ENCODE assay signal across 9 cellular contexts in the genomic region with DNA sequence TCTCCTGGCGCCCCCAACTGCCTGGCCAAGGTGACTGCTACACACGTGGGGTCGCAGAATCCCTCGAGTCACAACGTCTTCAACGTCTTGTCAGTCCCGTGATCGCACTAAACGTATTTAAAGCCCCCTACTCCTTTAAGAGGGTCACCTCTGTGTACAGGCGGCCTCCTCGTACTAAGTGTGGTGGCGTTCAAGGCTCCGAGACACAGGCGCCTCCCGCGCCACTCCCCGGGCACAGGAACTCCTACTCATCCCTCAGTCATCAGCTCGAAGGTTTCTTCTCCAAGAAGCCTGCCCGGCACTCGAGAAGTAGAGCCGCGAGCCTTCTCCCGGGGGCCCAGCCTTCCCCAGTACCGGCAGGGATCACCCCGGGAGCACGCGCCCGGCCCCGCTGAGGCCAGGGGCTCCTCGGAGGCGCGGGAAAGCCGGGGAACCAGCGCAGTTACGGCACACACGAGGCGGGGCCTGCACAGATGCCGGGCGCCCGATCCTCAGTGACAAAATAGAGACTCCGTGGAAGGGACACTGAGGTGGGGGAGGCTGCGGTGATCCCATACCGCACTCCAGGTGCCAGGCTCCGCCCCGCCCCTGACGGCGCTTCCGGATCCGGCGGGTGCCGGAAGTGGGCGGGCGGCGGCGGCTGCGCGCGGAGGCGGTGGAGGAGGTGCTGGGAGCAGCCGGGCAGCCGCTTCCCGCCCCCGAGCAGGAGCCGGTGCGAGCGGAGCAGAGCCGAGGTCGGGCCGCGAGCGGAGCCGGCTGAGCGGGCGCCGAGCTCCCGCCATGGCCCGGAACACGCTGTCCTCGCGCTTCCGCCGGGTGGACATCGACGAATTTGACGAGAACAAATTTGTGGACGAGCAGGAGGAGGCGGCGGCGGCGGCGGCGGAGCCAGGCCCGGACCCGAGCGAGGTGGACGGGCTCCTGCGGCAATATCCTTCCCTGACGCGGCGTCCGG. TPM values are rescaled to one million over a fixed set of nuclear protein-coding genes. Genes with fewer than 3 reads are reported as not detected.
A peak's percentile ranks its signal among the peaks of the same experiment; 100 is the strongest.
DNase-seq lines count a peak whose midpoint lies in the region; ATAC-seq and TF ChIP-seq lines count a peak whose summit lies in the region.
"Had no signal": no experiment of that assay in that cellular context is flagged by ENCODE, and none has a peak within 500 bp of the region (broad histone marks: within the 10 kb centered on the region; RNA-seq: fewer than 3 reads in every experiment).

No MANE protein-coding gene starts in this region.

- H3K4me3 Mint-ChIP-seq in chondrocyte (ENCODE audit: unreplicated experiment), result peak overlapping the region; percentile 95

- peak; percentile 78 for DNase-seq in AG10803 (ENCODE audit: low read depth)
- peak; percentile 87 for DNase-seq in NCI-H345 (lab: John Stamatoyannopoulos, UW)
- peak; percentile 85 to 89 for DNase-seq in activated CD4-positive, alpha-beta T cell treated with anti-CD3 and anti-CD28 coated beads for 24 hours (ENCODE audit: low read depth in 2 of 2)
- no peak for DNase-seq in chondrocyte (ENCODE audit: low spot score)
- peak; percentile 93 for DNase-seq in kidney tubule cell (ENCODE audit: low spot score)
- peak; percentile 79 to 88 for DNase-seq in stimulated activated CD4-positive, alpha-beta T cell treated with anti-CD3 and anti-CD28 coated beads, Interleukin-1b, Interleukin-23, amount 100 ng/mL, for 1 hour (ENCODE audit: low read depth in 2 of 2)

- peaks cover 53% of the 10 kb centered on the region for H3K4me1 Mint-ChIP-seq in chondrocyte (ENCODE audit: low read depth)

- peak overlapping the region; percentile 90 for H3K4me3 ChIP-seq in AG10803 (ENCODE audit: low read length)

- peaks cover 5% of the 10 kb centered on the region for H3K36me3 Mint-ChIP-seq in chondrocyte (ENCODE audit: low read depth)

- H3K9me3 Mint-ChIP-seq in chondrocyte (ENCODE audit: low read depth), result no peaks in the 10 kb centered on the region

- ATAC-seq in GM18873 (IDR thresholded peaks at IDR 0.05; ENCODE audit: low FRiP score, unreplicated experiment) (peak; percentile 37), HG03108 (IDR thresholded peaks at IDR 0.05; ENCODE audit: unreplicated experiment) (peak; percentile 57)

- TF ChIP-seq CTCF in AG10803 (conservative IDR thresholded peaks at IDR 0.05; ENCODE audit: low read length), result peak; percentile 27; the same call in 1 of the 2 replicates
- TF ChIP-seq CTCF in chondrocyte (IDR thresholded peaks at IDR 0.05), result peak; percentile 68

- peak overlapping the region; percentile 95 for H3K27ac Mint-ChIP-seq in chondrocyte (ENCODE audit: unreplicated experiment)

- no peaks in the 10 kb centered on the region for H3K27me3 Mint-ChIP-seq in chondrocyte (ENCODE audit: low read depth)

RNA-seq across cellular contexts. Expression of gene ARPC5L, which starts 6.9 kb away (rescaled TPM):
- 30.1 to 36.0 TPM (median 35.1 TPM) in 3 replicates for total RNA-seq in chondrocyte

RNA-seq across cellular contexts. Expression of gene RPL35, which starts 7.0 kb away (rescaled TPM):
- 706 to 837 TPM (median 731 TPM) in 3 replicates for total RNA-seq in chondrocyte

RNA-seq across cellular contexts. Expression of gene WDR38, which starts 15.5 kb away (rescaled TPM):
- not detected in 3 replicates for total RNA-seq in chondrocyte
- total RNA-seq: T-helper 2 cell treated with Interferon-gamma antibody and Interleukin-4, amounts not matched to agents 100 ng/mL and 5 ng/mL, for 36 hours had no signal
